Comparison of ENCODE assay signal across 22 cellular contexts in genomic region chr22:41204066-41204465, GRCh38. TPM values are rescaled to one million over a fixed set of nuclear protein-coding genes. Genes with fewer than 3 reads are reported as not detected.
DNase-seq lines count a peak whose midpoint lies in the region; ATAC-seq and TF ChIP-seq lines count a peak whose summit lies in the region.
"Had no signal": no experiment of that assay in that cellular context is flagged by ENCODE, and none has a peak within 500 bp of the region (broad histone marks: within the 10 kb centered on the region; RNA-seq: fewer than 3 reads in every experiment).

No MANE protein-coding gene starts in this region.

- H3K9ac ChIP-seq in OCI-LY3 (ENCODE audit: low read length), result no peak overlapping the region
- no peak overlapping the region for H3K9ac ChIP-seq in neural progenitor cell

- no peak overlapping the region for H3K4me3 ChIP-seq in OCI-LY3 (ENCODE audit: low read length)
- H3K4me3 ChIP-seq in neural progenitor cell, result no peak overlapping the region

- DNase-seq in activated CD4-positive, alpha-beta T cell treated with anti-CD3 and anti-CD28 coated beads, Interleukin-2, amount 10 ng/mL, durations not matched to agents 24 days and 14 days, result no peak
- DNase-seq in activated CD4-positive, alpha-beta T cell treated with anti-CD3 and anti-CD28 coated beads for 36 hours, result no peak
- no peak for DNase-seq in central memory CD8-positive, alpha-beta T cell (ENCODE audit: low spot score in 2 of 2)
- DNase-seq in neural progenitor cell (ENCODE audit: low spot score), result no peak
- DNase-seq in NCI-H1436 (lab: John Stamatoyannopoulos, UW), result no peak
- DNase-seq: activated CD4-positive, CD25-positive, alpha-beta regulatory T cell; adrenal gland; cortex of kidney; heart left ventricle; IMR-90; left ventricle myocardium inferior; NCI-H1930; NCI-H345; pancreas; PC-9; SHP77 treated with DMSO at 0.1 percent for 48 hours; testis had no signal

- peaks cover 6% of the 10 kb centered on the region for H3F3A ChIP-seq in neural progenitor cell (ENCODE audit: low read depth)

- POLR2A ChIA-PET in activated CD4-positive, alpha-beta T cell treated with anti-CD3 and anti-CD28 coated beads for 36 hours (lab: Charles Lee), result no interaction called here

- no peak for TF ChIP-seq CTCF in OCI-LY3 (IDR thresholded peaks at IDR 0.05; ENCODE audit: low read depth, low read length)
- no peak for TF ChIP-seq CTCF in neural progenitor cell (IDR thresholded peaks at IDR 0.05)

- H3K36me3 Mint-ChIP-seq in activated CD4-positive, alpha-beta T cell treated with anti-CD3 and anti-CD28 coated beads, Interleukin-2, amount 10 ng/mL, durations not matched to agents 24 days and 14 days (ENCODE audit: low read depth), result peaks cover 17% of the 10 kb centered on the region
- H3K36me3 Mint-ChIP-seq in activated CD4-positive, alpha-beta T cell treated with anti-CD3 and anti-CD28 coated beads for 36 hours (ENCODE audit: low read depth), result peaks cover 14% of the 10 kb centered on the region
- H3K36me3 Mint-ChIP-seq in central memory CD8-positive, alpha-beta T cell (ENCODE audit: insufficient read depth), result peaks cover 17% of the 10 kb centered on the region
- no peaks in the 10 kb centered on the region for H3K36me3 Mint-ChIP-seq in neural progenitor cell
- H3K36me3 Mint-ChIP-seq in stimulated activated memory B cell treated with anti-CD40 and anti-IgM and Interleukin-4, amounts not matched to agents 10 μg/mL and 1 μg/mL and 100 μg/mL, for 72 hours, result peaks cover 6% of the 10 kb centered on the region

- H3K27ac ChIP-seq in OCI-LY3 (ENCODE audit: low read length), result no peak overlapping the region
- H3K27ac ChIP-seq in neural progenitor cell, result no peak overlapping the region
- H3K27ac ChIP-seq: A549, adrenal gland, heart left ventricle, left ventricle myocardium inferior, pancreas, PC-9, testis had no signal

- peaks cover 25% of the 10 kb centered on the region for H3K27me3 Mint-ChIP-seq in activated CD4-positive, alpha-beta T cell treated with anti-CD3 and anti-CD28 coated beads, Interleukin-2, amount 10 ng/mL, durations not matched to agents 24 days and 14 days
- H3K27me3 Mint-ChIP-seq in activated CD4-positive, alpha-beta T cell treated with anti-CD3 and anti-CD28 coated beads for 36 hours, result peaks cover 10% of the 10 kb centered on the region
- peaks cover 15% of the 10 kb centered on the region for H3K27me3 Mint-ChIP-seq in central memory CD8-positive, alpha-beta T cell
- peaks cover 17% of the 10 kb centered on the region for H3K27me3 Mint-ChIP-seq in neural progenitor cell (ENCODE audit: insufficient read depth, low read depth)
- peaks cover 20% of the 10 kb centered on the region for H3K27me3 Mint-ChIP-seq in stimulated activated memory B cell treated with anti-CD40 and anti-IgM and Interleukin-4, amounts not matched to agents 10 μg/mL and 1 μg/mL and 100 μg/mL, for 72 hours

- H3K27me3 ChIP-seq in OCI-LY3 (ENCODE audit: low read depth, low read length), result peaks cover 5% of the 10 kb centered on the region
- H3K27me3 ChIP-seq in neural progenitor cell, result peaks cover 46% of the 10 kb centered on the region
- H3K27me3 ChIP-seq: adrenal gland, heart left ventricle, pancreas, testis had no signal

- CTCF ChIA-PET in activated CD4-positive, alpha-beta T cell treated with anti-CD3 and anti-CD28 coated beads for 36 hours (lab: Charles Lee), result no interaction called here

- no peak for ATAC-seq in activated CD4-positive, alpha-beta T cell treated with anti-CD3 and anti-CD28 coated beads for 36 hours
- ATAC-seq in central memory CD8-positive, alpha-beta T cell (replicated peaks; ENCODE audit: extremely low read depth, poor library complexity, severe bottlenecking), result no peak
- no peak for ATAC-seq in stimulated activated memory B cell treated with anti-CD40 and anti-IgM and Interleukin-4, amounts not matched to agents 10 μg/mL and 1 μg/mL and 100 μg/mL, for 72 hours
- ATAC-seq in HG03469 (IDR thresholded peaks at IDR 0.05; ENCODE audit: unreplicated experiment), result no peak

- H3K4me2 ChIP-seq in OCI-LY3 (ENCODE audit: low read length) (no peak overlapping the region), neural progenitor cell (no peak overlapping the region)

- H3K4me3 Mint-ChIP-seq in activated CD4-positive, alpha-beta T cell treated with anti-CD3 and anti-CD28 coated beads, Interleukin-2, amount 10 ng/mL, durations not matched to agents 24 days and 14 days, result peak overlapping the region; percentile 60
- no peak overlapping the region for H3K4me3 Mint-ChIP-seq in activated CD4-positive, alpha-beta T cell treated with anti-CD3 and anti-CD28 coated beads for 36 hours
- peak overlapping the region; percentile 36 for H3K4me3 Mint-ChIP-seq in central memory CD8-positive, alpha-beta T cell
- H3K4me3 Mint-ChIP-seq in neural progenitor cell, result peak overlapping the region; percentile 68
- H3K4me3 Mint-ChIP-seq in stimulated activated memory B cell treated with anti-CD40 and anti-IgM and Interleukin-4, amounts not matched to agents 10 μg/mL and 1 μg/mL and 100 μg/mL, for 72 hours, result no peak overlapping the region

- peak overlapping the region; percentile 65 for H3K27ac Mint-ChIP-seq in activated CD4-positive, alpha-beta T cell treated with anti-CD3 and anti-CD28 coated beads, Interleukin-2, amount 10 ng/mL, durations not matched to agents 24 days and 14 days
- no peak overlapping the region for H3K27ac Mint-ChIP-seq in activated CD4-positive, alpha-beta T cell treated with anti-CD3 and anti-CD28 coated beads for 36 hours
- peak overlapping the region; percentile 87 for H3K27ac Mint-ChIP-seq in central memory CD8-positive, alpha-beta T cell (ENCODE audit: low read depth)
- H3K27ac Mint-ChIP-seq in neural progenitor cell, result no peak overlapping the region
- H3K27ac Mint-ChIP-seq in stimulated activated memory B cell treated with anti-CD40 and anti-IgM and Interleukin-4, amounts not matched to agents 10 μg/mL and 1 μg/mL and 100 μg/mL, for 72 hours, result no peak overlapping the region

- intact Hi-C loops in activated CD4-positive, alpha-beta T cell treated with anti-CD3 and anti-CD28 coated beads, Interleukin-2, amount 10 ng/mL, durations not matched to agents 24 days and 14 days (cut with micrococcal nuclease), result loop anchor here (2.0 kb wide), 2 partner anchors 181 to 347 kb away; partner anchors contain the start of genes ST13 and XPNPEP3
- intact Hi-C loops in activated CD4-positive, alpha-beta T cell treated with anti-CD3 and anti-CD28 coated beads for 36 hours (cut with DNase I, micrococcal nuclease), result loop anchor here in 1 of 2 experiments (10.0 kb wide), 1 partner anchor 249 kb away; the partner anchor contains the start of gene RBX1

- H3K4me1 ChIP-seq in OCI-LY3 (ENCODE audit: low read length) (peaks cover 7% of the 10 kb centered on the region), neural progenitor cell (peaks cover 4% of the 10 kb centered on the region)
- H3K4me1 ChIP-seq: A549 had no signal

- H3K9me3 ChIP-seq in OCI-LY3 (ENCODE audit: insufficient read depth, low read length) (no peaks in the 10 kb centered on the region), neural progenitor cell (ENCODE audit: low read depth) (no peaks in the 10 kb centered on the region)
- H3K9me3 ChIP-seq: A549, adrenal gland, heart left ventricle, left ventricle myocardium inferior, mucosa of descending colon, pancreas, testis had no signal

- peak overlapping the region; percentile 82 for H2AFZ ChIP-seq in OCI-LY3 (ENCODE audit: low read depth, low read length)
- no peak overlapping the region for H2AFZ ChIP-seq in neural progenitor cell (replicated peaks)
- H2AFZ ChIP-seq: PC-9 had no signal

- H3K9me3 Mint-ChIP-seq in activated CD4-positive, alpha-beta T cell treated with anti-CD3 and anti-CD28 coated beads, Interleukin-2, amount 10 ng/mL, durations not matched to agents 24 days and 14 days, result no peaks in the 10 kb centered on the region
- H3K9me3 Mint-ChIP-seq in activated CD4-positive, alpha-beta T cell treated with anti-CD3 and anti-CD28 coated beads for 36 hours (ENCODE audit: low read depth), result no peaks in the 10 kb centered on the region
- H3K9me3 Mint-ChIP-seq in central memory CD8-positive, alpha-beta T cell, result no peaks in the 10 kb centered on the region
- no peaks in the 10 kb centered on the region for H3K9me3 Mint-ChIP-seq in neural progenitor cell
- no peaks in the 10 kb centered on the region for H3K9me3 Mint-ChIP-seq in stimulated activated memory B cell treated with anti-CD40 and anti-IgM and Interleukin-4, amounts not matched to agents 10 μg/mL and 1 μg/mL and 100 μg/mL, for 72 hours

- H3K36me3 ChIP-seq in OCI-LY3 (replicated peaks; ENCODE audit: low read depth, low read length) (peaks cover 2% of the 10 kb centered on the region), neural progenitor cell (no peaks in the 10 kb centered on the region)
- H3K36me3 ChIP-seq: adrenal gland, pancreas had no signal

- peaks cover 20% of the 10 kb centered on the region for H3K4me1 Mint-ChIP-seq in activated CD4-positive, alpha-beta T cell treated with anti-CD3 and anti-CD28 coated beads, Interleukin-2, amount 10 ng/mL, durations not matched to agents 24 days and 14 days
- H3K4me1 Mint-ChIP-seq in activated CD4-positive, alpha-beta T cell treated with anti-CD3 and anti-CD28 coated beads for 36 hours, result peaks cover 20% of the 10 kb centered on the region
- H3K4me1 Mint-ChIP-seq in central memory CD8-positive, alpha-beta T cell, result peaks cover 29% of the 10 kb centered on the region
- peaks cover 15% of the 10 kb centered on the region for H3K4me1 Mint-ChIP-seq in neural progenitor cell
- H3K4me1 Mint-ChIP-seq in stimulated activated memory B cell treated with anti-CD40 and anti-IgM and Interleukin-4, amounts not matched to agents 10 μg/mL and 1 μg/mL and 100 μg/mL, for 72 hours, result peaks cover 41% of the 10 kb centered on the region

- H3K79me2 ChIP-seq in OCI-LY3 (ENCODE audit: low read length) (peaks cover 30% of the 10 kb centered on the region), neural progenitor cell (ENCODE audit: low read depth) (peaks cover 28% of the 10 kb centered on the region)

- H4K20me1 ChIP-seq in OCI-LY3 (ENCODE audit: insufficient read depth, low read length) (no peaks in the 10 kb centered on the region), neural progenitor cell (ENCODE audit: low read depth) (no peaks in the 10 kb centered on the region)

RNA-seq across cellular contexts. Expression of gene L3MBTL2, which starts 1.0 kb away (rescaled TPM):
- 53.3 and 55.0 TPM in 2 replicates for total RNA-seq in activated CD4-positive, alpha-beta T cell treated with anti-CD3 and anti-CD28 coated beads, Interleukin-2, amount 10 ng/mL, durations not matched to agents 24 days and 14 days
- 10 to 100 TPM; 24.4 to 25.1 TPM for total RNA-seq in activated CD4-positive, alpha-beta T cell treated with anti-CD3 and anti-CD28 coated beads for 36 hours
- total RNA-seq in neural progenitor cell (ENCODE audit: low replicate concordance), result 14.4 and 24.4 TPM in 2 replicates

RNA-seq across cellular contexts. Expression of gene CHADL, which starts 36.7 kb away (rescaled TPM):
- total RNA-seq in activated CD4-positive, alpha-beta T cell treated with anti-CD3 and anti-CD28 coated beads, Interleukin-2, amount 10 ng/mL, durations not matched to agents 24 days and 14 days, result 0.33 and 0.47 TPM in 2 replicates
- under 1 TPM; 0.11 TPM for total RNA-seq in activated CD4-positive, alpha-beta T cell treated with anti-CD3 and anti-CD28 coated beads for 36 hours
- total RNA-seq in neural progenitor cell (ENCODE audit: low replicate concordance), result 0.56 TPM in 1 of 2 replicates, not detected in the other

Comparison
In these comparisons a context has a peak if more than half of its experiments do, and no peak if none do; other contexts are left out.
1. H3K27ac Mint-ChIP-seq: peak in activated CD4-positive, alpha-beta T cell treated with anti-CD3 and anti-CD28 coated beads, Interleukin-2, amount 10 ng/mL, durations not matched to agents 24 days and 14 days (single experiment) and central memory CD8-positive, alpha-beta T cell (single experiment); none in activated CD4-positive, alpha-beta T cell treated with anti-CD3 and anti-CD28 coated beads for 36 hours (single experiment), neural progenitor cell (single experiment) and stimulated activated memory B cell treated with anti-CD40 and anti-IgM and Interleukin-4, amounts not matched to agents 10 μg/mL and 1 μg/mL and 100 μg/mL, for 72 hours (single experiment).
2. H3K4me3 Mint-ChIP-seq: peak in activated CD4-positive, alpha-beta T cell treated with anti-CD3 and anti-CD28 coated beads, Interleukin-2, amount 10 ng/mL, durations not matched to agents 24 days and 14 days (single experiment), central memory CD8-positive, alpha-beta T cell (single experiment) and neural progenitor cell (single experiment); none in activated CD4-positive, alpha-beta T cell treated with anti-CD3 and anti-CD28 coated beads for 36 hours (single experiment) and stimulated activated memory B cell treated with anti-CD40 and anti-IgM and Interleukin-4, amounts not matched to agents 10 μg/mL and 1 μg/mL and 100 μg/mL, for 72 hours (single experiment).